ENCODE assay signal across 8 cellular contexts in genomic region chr19:10760268-10760944, GRCh38. TPM values are rescaled to one million over a fixed set of nuclear protein-coding genes. Genes with fewer than 3 reads are reported as not detected.
DNase-seq lines count a peak whose midpoint lies in the region; ATAC-seq and TF ChIP-seq lines count a peak whose summit lies in the region.

No MANE protein-coding gene starts in this region.

- no peak overlapping the region for H3K4me2 ChIP-seq in GM23248 (ENCODE audit: unreplicated experiment)

- H4K20me1 ChIP-seq in GM23248 (ENCODE audit: insufficient read depth) = no peaks in the 10 kb centered on the region

- no peak for TF ChIP-seq CTCF in CD4-positive, alpha-beta T cell (IDR thresholded peaks at IDR 0.05)

- POLR2A ChIA-PET in CD4-positive, alpha-beta T cell (lab: Charles Lee) = interaction anchor here (1.0 to 4.3 kb wide), 12 partner anchors 8 to 193 kb away, joined by 3 to 80 read pairs (median 6); partner anchors contain the start of genes CARM1, DNM2, QTRT1 and TMED1

- no peaks in the 10 kb centered on the region for H3K9me3 ChIP-seq in CD4-positive, alpha-beta T cell (ENCODE audit: control insufficient read depth, low read length)
- no peaks in the 10 kb centered on the region for H3K9me3 ChIP-seq in GM23248 (ENCODE audit: low read depth)

- H3K27me3 Mint-ChIP-seq in CD4-positive, alpha-beta T cell = no peaks in the 10 kb centered on the region

- peaks cover 87% of the 10 kb centered on the region for H3K4me1 Mint-ChIP-seq in CD4-positive, alpha-beta T cell (ENCODE audit: low read depth)

- H3K79me2 ChIP-seq in GM23248 (ENCODE audit: insufficient read depth) = peaks cover 94% of the 10 kb centered on the region

- H3K4me3 ChIP-seq in GM23248 = no peak overlapping the region

- CTCF ChIA-PET in CD4-positive, alpha-beta T cell (lab: Charles Lee) = interaction anchor here (1.0 to 6.7 kb wide), 4 partner anchors 10 to 104 kb away, joined by 3 to 45 read pairs (median 6); partner anchors contain the start of genes DNM2 and QTRT1

- H3K27me3 ChIP-seq in CD4-positive, alpha-beta T cell (ENCODE audit: control insufficient read depth, insufficient read depth, low read length) = no peaks in the 10 kb centered on the region
- no peaks in the 10 kb centered on the region for H3K27me3 ChIP-seq in GM23248 (replicated peaks; ENCODE audit: insufficient read depth)

- in situ Hi-C loops in GM23248 (cut with MboI) = no loop called here

- H3K4me3 Mint-ChIP-seq in CD4-positive, alpha-beta T cell = peak overlapping the region; percentile 67

- no peak overlapping the region for H3K9ac ChIP-seq in GM23248

- 0 out of 2 replicates have a peak, but pooled peaks cover 9% of the 10 kb centered on the region for H3K4me1 ChIP-seq in GM23248 (ENCODE audit: insufficient read depth)

- H3K9me2 ChIP-seq in GM23248 (ENCODE audit: insufficient read depth) = no peaks in the 10 kb centered on the region

- DNase-seq in CD4-positive, alpha-beta T cell = peak in 4 of 10 experiments; percentile 21 to 53 (median 43)
- DNase-seq in GM23248 (peak; percentile 34), T follicular helper cell (ENCODE audit: low read depth) (peak; percentile 26), NCI-H1092 (lab: John Stamatoyannopoulos, UW) (no peak), DMS114 treated with DMSO at 0.1 percent for 48 hours (lab: John Stamatoyannopoulos, UW; ENCODE audit: unreplicated experiment) (no peak)
- DNase-seq in effector CD4-positive, alpha-beta T cell = peak; percentile 52
- DNase-seq in stimulated activated CD4-positive, alpha-beta T cell treated with anti-CD3 and anti-CD28 coated beads, Interleukin-4, amount 100 ng/mL, for 4 hours = peak; percentile 24 to 58

- H3K27ac ChIP-seq in CD4-positive, alpha-beta T cell (ENCODE audit: low read depth, low read length) = peak overlapping the region; percentile 91
- no peak overlapping the region for H3K27ac ChIP-seq in GM23248

- peak; percentile 27 for ATAC-seq in CD4-positive, alpha-beta T cell (ENCODE audit: poor library complexity)
- ATAC-seq in HG02870 (IDR thresholded peaks at IDR 0.05; ENCODE audit: unreplicated experiment) = no peak

- no peaks in the 10 kb centered on the region for H3F3A ChIP-seq in GM23248 (ENCODE audit: insufficient read depth)

- H3K36me3 ChIP-seq in GM23248 (ENCODE audit: low read depth) = 0 out of 2 replicates have a peak, but pooled peaks cover 6% of the 10 kb centered on the region

- no peaks in the 10 kb centered on the region for H3K9me3 Mint-ChIP-seq in CD4-positive, alpha-beta T cell

- H3K27ac Mint-ChIP-seq in CD4-positive, alpha-beta T cell = peak overlapping the region; percentile 93

- WGBS in GM23248 (ENCODE audit: low coverage in 1 of 2, low lambda C conversion rate in 2 of 2, missing lambda C conversion rate in 2 of 2), 2 experiments = 77 to 81% methylated on average over 17 of the region's 17 CpGs

- H3K36me3 Mint-ChIP-seq in CD4-positive, alpha-beta T cell (ENCODE audit: low read depth) = peaks cover 50% of the 10 kb centered on the region

- intact Hi-C loops in CD4-positive, alpha-beta T cell (cut with DNase I, micrococcal nuclease) = no loop called here

- no peak overlapping the region for H2AFZ ChIP-seq in GM23248

RNA-seq across cellular contexts. Expression of gene DNM2, which starts 42.5 kb away (rescaled TPM):
- 100 to 1,000 TPM; 279 to 286 TPM for total RNA-seq in CD4-positive, alpha-beta T cell
- 47.2 and 48.9 TPM in 2 replicates for total RNA-seq in GM23248 (2014; rRNA removed; shearing (Covaris generic))
- 58.7 and 60.5 TPM in 2 replicates for polyA plus RNA-seq in GM23248 (2016; fragmentation: Nextera tagmentation; extraction: Ambion mirVana)

RNA-seq across cellular contexts. Expression of gene QTRT1, which starts 59.2 kb away (rescaled TPM):
- total RNA-seq in CD4-positive, alpha-beta T cell = 10 to 100 TPM; 48.6 to 53.3 TPM
- total RNA-seq in GM23248 (2014; rRNA removed; shearing (Covaris generic)) = 33.2 and 42.2 TPM in 2 replicates
- 42.7 and 49.0 TPM in 2 replicates for polyA plus RNA-seq in GM23248 (2016; fragmentation: Nextera tagmentation; extraction: Ambion mirVana)

Comparison
In these comparisons a context has a peak if more than half of its experiments do, and no peak if none do; other contexts are left out.
1. DNase-seq: peak in GM23248 (single experiment), T follicular helper cell (single experiment), effector CD4-positive, alpha-beta T cell (single experiment) and stimulated activated CD4-positive, alpha-beta T cell treated with anti-CD3 and anti-CD28 coated beads, Interleukin-4, amount 100 ng/mL, for 4 hours (2 of 2); none in NCI-H1092 (single experiment) and DMS114 treated with DMSO at 0.1 percent for 48 hours (single experiment).